38 cellular contexts compared by ENCODE assay signal in genomic region chr6:154071236-154071635, GRCh38. TPM values are rescaled to one million over a fixed set of nuclear protein-coding genes. Genes with fewer than 3 reads are reported as not detected.
"Had no signal": no experiment of that assay in that cellular context is flagged by ENCODE, and none has a peak within 500 bp of the region (broad histone marks: within the 10 kb centered on the region; RNA-seq: fewer than 3 reads in every experiment).

No MANE protein-coding gene starts in this region.

- H3K27me3 ChIP-seq: adrenal gland, colonic mucosa, Peyer's patch, SJSA1 had no signal

- H3K36me3 ChIP-seq: adrenal gland, colonic mucosa, Peyer's patch, SJSA1 had no signal

- H3K9me3 ChIP-seq: adrenal gland, colonic mucosa, Peyer's patch, SJSA1 had no signal

- H3K4me3 ChIP-seq: adrenal gland, colonic mucosa, Peyer's patch, SJSA1 had no signal

- H3K4me1 ChIP-seq: adrenal gland, colonic mucosa, Peyer's patch, SJSA1 had no signal

- ATAC-seq: activated T-cell treated with anti-CD3 and anti-CD28 coated beads, Interleukin-2, amount 50 U/mL, for 4 hours; PC-3 had no signal

- DNase-seq: activated B cell treated with CpG ODN at 0.5 μM for 24 hours; activated CD4-positive, alpha-beta memory T cell treated with anti-CD3 and anti-CD28 coated beads for 36 hours; activated CD4-positive, alpha-beta T cell treated with anti-CD3 and anti-CD28 coated beads for 4 hours; activated CD4-positive, alpha-beta T cell treated with anti-CD3 and anti-CD28 coated beads, Interleukin-2, amount 50 U/mL, for 1 hour; activated CD4-positive, CD25-positive, alpha-beta regulatory T cell treated with anti-CD3 and anti-CD28 coated beads, Interleukin-2, amount 50 U/mL, for 72 hours; activated CD8-positive, alpha-beta memory T cell treated with anti-CD3 and anti-CD28 coated beads, Interleukin-2, amount 50 U/mL, for 4 hours; activated gamma-delta T cell treated with Interleukin-2 at 50 U/mL for 16 hours; activated naive CD4-positive, alpha-beta T cell treated with anti-CD3 and anti-CD28 coated beads for 36 hours; activated T-cell treated with anti-CD3 and anti-CD28 coated beads for 4 hours; activated T-cell treated with anti-CD3 and anti-CD28 coated beads, Interleukin-2, amount 50 U/mL, for 4 hours; adrenal gland; colonic mucosa; Kasumi-1; KBM-7; MM.1S; NCI-H1105; NCI-H1436; NCI-H1694; NCI-H1930; NCI-H2081 treated with DMSO at 0.1 percent for 48 hours; NCI-H2171; NCI-H510A; NCI-H69; NK-92 treated with Interleukin-12 subunit alpha and Interleukin-12 subunit beta, amount 100 ng/mL, for 24 hours; Peyer's patch; RPMI8226; SHP77 treated with DMSO at 0.1 percent for 48 hours; SW 1271; T-helper 1 cell; T-helper 2 cell; T-helper 9 cell had no signal

- H3K27ac ChIP-seq: adrenal gland, colonic mucosa, Peyer's patch, SJSA1, VCaP had no signal

RNA-seq across cellular contexts. Expression of gene OPRM1, which starts 32.2 kb away (rescaled TPM):
- total RNA-seq: activated B cell treated with CpG ODN at 0.5 μM for 24 hours; activated CD4-positive, alpha-beta memory T cell treated with anti-CD3 and anti-CD28 coated beads for 36 hours; activated naive CD4-positive, alpha-beta T cell treated with anti-CD3 and anti-CD28 coated beads for 36 hours; activated naive CD4-positive, alpha-beta T cell treated with anti-CD3 and anti-CD28 coated beads, Interleukin-2, amount 50 U/mL, for 72 hours; activated T-cell treated with anti-CD3 and anti-CD28 coated beads, Interleukin-2, amount 50 U/mL, for 4 hours; activated T-helper 1 cell treated with anti-CD3 and anti-CD28 coated beads, Interleukin-12 subunit alpha, Interleukin-12 subunit beta, Interleukin-2, Interleukin-4 antibody, amounts not matched to agents 30 ng/mL and 10 ng/mL and 1 ng/mL, durations not matched to agents 14 hours and 24 hours and 36 hours; bronchial epithelial cell; chondrocyte; colonic mucosa; PC-3; Peyer's patch; SJSA1 had no signal
